In genomic region chr19:58182989-58183821, GRCh38 we compare ENCODE assay signal across 8 cellular contexts.
DNase-seq lines count a peak whose midpoint lies in the region; ATAC-seq lines count a peak whose summit lies in the region.

ZNF274 (plus strand) TSS chr19:58183061; CDS start chr19:58183966, 905 bp downstream.

- H3K27ac ChIP-seq in caudate nucleus (ENCODE audit: low read depth, low read length), result peak within 1 kb of the TSS; percentile 99

- ATAC-seq in GM18867 (IDR thresholded peaks at IDR 0.05; ENCODE audit: unreplicated experiment), result peak; percentile 89
- ATAC-seq in HG03097 (IDR thresholded peaks at IDR 0.05; ENCODE audit: low FRiP score, unreplicated experiment), result peak; percentile 89

- in situ Hi-C loops in ACHN (cut with HindIII; ENCODE audit: low pct_ligation_motif_present, low pct_unique_long_range_greater_than_20kb, low sequenced_read_pairs), result no loop called here

- peak; percentile 90 for DNase-seq in ACHN
- DNase-seq in NCI-H2227 (lab: John Stamatoyannopoulos, UW; ENCODE audit: unreplicated experiment), result peak; percentile 99
- DNase-seq in activated CD4-positive, CD25-positive, alpha-beta regulatory T cell (lab: John Stamatoyannopoulos, UW), result peak; percentile 84 to 93 (median 88)
- DNase-seq in caudate nucleus (lab: John Stamatoyannopoulos, UW), result peak; percentile 45 to 94 (median 84)
- peak; percentile 97 for DNase-seq in iris pigment epithelial cell (ENCODE audit: low read depth)
- DNase-seq in stimulated activated CD4-positive, alpha-beta T cell treated with anti-CD3 and anti-CD28 coated beads, Interleukin-12 subunit alpha, Interleukin-12 subunit beta, amount 100 ng/mL, for 24 hours (ENCODE audit: low read depth in 2 of 2), result peak; percentile 84 to 90

Comparison
In these comparisons a context has a peak if more than half of its experiments do, and no peak if none do; other contexts are left out.
1. Peak in every context shown above with its lines: DNase-seq, ATAC-seq and H3K27ac ChIP-seq.